ENCODE assay signal across 1 cellular context in the genomic region with DNA sequence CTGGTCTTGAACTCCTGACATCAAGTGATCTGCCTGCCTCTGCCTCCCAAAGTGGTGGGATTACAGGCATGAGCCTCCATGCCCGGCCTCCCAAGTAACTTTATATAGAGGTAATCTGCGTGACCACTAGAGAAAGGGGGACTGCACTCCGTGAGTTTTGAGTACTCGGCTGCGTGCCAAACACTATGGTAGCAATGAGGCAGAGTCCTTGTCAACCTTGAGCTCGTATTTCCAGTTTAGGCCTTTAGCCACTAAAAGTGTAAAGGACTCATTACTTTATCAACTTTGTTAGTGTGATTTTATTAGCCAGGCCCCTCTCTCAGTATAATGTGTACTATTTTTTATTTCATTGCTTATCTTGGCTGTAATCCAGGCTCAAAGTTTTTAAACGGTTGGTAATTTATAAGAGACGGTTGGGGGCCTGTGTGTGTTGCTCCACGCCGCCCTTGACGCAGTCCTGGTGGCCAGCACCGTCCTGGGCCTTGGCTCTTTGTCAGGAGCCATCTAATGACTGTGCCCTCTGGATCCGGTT.
A peak's percentile ranks its signal among the peaks of the same experiment; 100 is the strongest.
TF ChIP-seq lines count a peak whose summit lies in the region.

No MANE protein-coding gene starts in this region.

TF ChIP-seq in HEK293, 187 proteins besides CTCF, POLR2A, EP300 and RAD21 (continued from another document):
- TF ChIP-seq ZNF501 (tag by site-specific recombination; IDR thresholded peaks at IDR 0.05), result peak; percentile 62; the same call in 1 of the 2 replicates
- peak; percentile 32; the same call in 1 of the 2 replicates for TF ChIP-seq ZFP3 (tag by site-specific recombination; IDR thresholded peaks at IDR 0.05; ENCODE audit: low read depth)
- TF ChIP-seq, protein P1, sequence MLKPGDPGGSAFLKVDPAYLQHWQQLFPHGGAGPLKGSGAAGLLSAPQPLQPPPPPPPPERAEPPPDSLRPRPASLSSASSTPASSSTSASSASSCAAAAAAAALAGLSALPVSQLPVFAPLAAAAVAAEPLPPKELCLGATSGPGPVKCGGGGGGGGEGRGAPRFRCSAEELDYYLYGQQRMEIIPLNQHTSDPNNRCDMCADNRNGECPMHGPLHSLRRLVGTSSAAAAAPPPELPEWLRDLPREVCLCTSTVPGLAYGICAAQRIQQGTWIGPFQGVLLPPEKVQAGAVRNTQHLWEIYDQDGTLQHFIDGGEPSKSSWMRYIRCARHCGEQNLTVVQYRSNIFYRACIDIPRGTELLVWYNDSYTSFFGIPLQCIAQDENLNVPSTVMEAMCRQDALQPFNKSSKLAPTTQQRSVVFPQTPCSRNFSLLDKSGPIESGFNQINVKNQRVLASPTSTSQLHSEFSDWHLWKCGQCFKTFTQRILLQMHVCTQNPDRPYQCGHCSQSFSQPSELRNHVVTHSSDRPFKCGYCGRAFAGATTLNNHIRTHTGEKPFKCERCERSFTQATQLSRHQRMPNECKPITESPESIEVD (tag by site-specific recombination; IDR thresholded peaks at IDR 0.05), result peak; percentile 91
- TF ChIP-seq ZNF560 (tag by site-specific recombination; IDR thresholded peaks at IDR 0.05; ENCODE audit: borderline replicate concordance), result no peak
- 0 out of 2 replicates have a peak, but pooled peaks have one; percentile 27 for TF ChIP-seq ZBTB17 (tag by site-specific recombination; IDR thresholded peaks at IDR 0.05)
- TF ChIP-seq OSR2 (tag by site-specific recombination; IDR thresholded peaks at IDR 0.05), result peak; percentile 61
- peak; percentile 81 for TF ChIP-seq GLIS1 (tag by site-specific recombination; IDR thresholded peaks at IDR 0.05)
- no peak for TF ChIP-seq ZNF747 (tag by site-specific recombination; IDR thresholded peaks at IDR 0.05)
- TF ChIP-seq ZBTB8A (tag by site-specific recombination; IDR thresholded peaks at IDR 0.05), result 0 out of 2 replicates have a peak, but pooled peaks have one; percentile 16
- peak; percentile 80 for TF ChIP-seq ZNF843 (tag by site-specific recombination; IDR thresholded peaks at IDR 0.05)
- TF ChIP-seq ZSCAN23 (tag by site-specific recombination; IDR thresholded peaks at IDR 0.05), result no peak
- peak; percentile 25; the same call in 1 of the 2 replicates for TF ChIP-seq ZIC2 (tag by site-specific recombination; IDR thresholded peaks at IDR 0.05)
- TF ChIP-seq, protein P2, sequence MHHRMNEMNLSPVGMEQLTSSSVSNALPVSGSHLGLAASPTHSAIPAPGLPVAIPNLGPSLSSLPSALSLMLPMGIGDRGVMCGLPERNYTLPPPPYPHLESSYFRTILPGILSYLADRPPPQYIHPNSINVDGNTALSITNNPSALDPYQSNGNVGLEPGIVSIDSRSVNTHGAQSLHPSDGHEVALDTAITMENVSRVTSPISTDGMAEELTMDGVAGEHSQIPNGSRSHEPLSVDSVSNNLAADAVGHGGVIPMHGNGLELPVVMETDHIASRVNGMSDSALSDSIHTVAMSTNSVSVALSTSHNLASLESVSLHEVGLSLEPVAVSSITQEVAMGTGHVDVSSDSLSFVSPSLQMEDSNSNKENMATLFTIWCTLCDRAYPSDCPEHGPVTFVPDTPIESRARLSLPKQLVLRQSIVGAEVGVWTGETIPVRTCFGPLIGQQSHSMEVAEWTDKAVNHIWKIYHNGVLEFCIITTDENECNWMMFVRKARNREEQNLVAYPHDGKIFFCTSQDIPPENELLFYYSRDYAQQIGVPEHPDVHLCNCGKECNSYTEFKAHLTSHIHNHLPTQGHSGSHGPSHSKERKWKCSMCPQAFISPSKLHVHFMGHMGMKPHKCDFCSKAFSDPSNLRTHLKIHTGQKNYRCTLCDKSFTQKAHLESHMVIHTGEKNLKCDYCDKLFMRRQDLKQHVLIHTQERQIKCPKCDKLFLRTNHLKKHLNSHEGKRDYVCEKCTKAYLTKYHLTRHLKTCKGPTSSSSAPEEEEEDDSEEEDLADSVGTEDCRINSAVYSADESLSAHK (tag by site-specific recombination; IDR thresholded peaks at IDR 0.05), result peak; percentile 64
- peak; percentile 21; the same call in 1 of the 2 replicates for TF ChIP-seq IKZF3 (tag by site-specific recombination; IDR thresholded peaks at IDR 0.05)
- TF ChIP-seq ZSCAN30 (tag by site-specific recombination; IDR thresholded peaks at IDR 0.05), result peak; percentile 58; the same call in 1 of the 2 replicates
- TF ChIP-seq, protein P3, sequence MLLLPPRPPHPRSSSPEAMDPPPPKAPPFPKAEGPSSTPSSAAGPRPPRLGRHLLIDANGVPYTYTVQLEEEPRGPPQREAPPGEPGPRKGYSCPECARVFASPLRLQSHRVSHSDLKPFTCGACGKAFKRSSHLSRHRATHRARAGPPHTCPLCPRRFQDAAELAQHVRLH (tag by site-specific recombination; IDR thresholded peaks at IDR 0.05), result peak; percentile 61
- peak; percentile 41; the same call in 1 of the 2 replicates for TF ChIP-seq GLIS2 (tag by site-specific recombination; IDR thresholded peaks at IDR 0.05)
- TF ChIP-seq HOXC10 (CRISPR knock-in tag; IDR thresholded peaks at IDR 0.05), result no peak
